1 cellular context compared by ENCODE assay signal in genomic region chr14:64500088-64500487, GRCh38.
TF ChIP-seq lines count a peak whose summit lies in the region.

No MANE protein-coding gene starts in this region.

TF ChIP-seq in A549, 52 proteins besides CTCF, POLR2A, EP300 and RAD21:
- TF ChIP-seq RARB (CRISPR knock-in tag; IDR thresholded peaks at IDR 0.05) = no peak
- TF ChIP-seq BHLHE40 (IDR thresholded peaks at IDR 0.05; ENCODE audit: low read depth, low read length) = no peak
- no peak for TF ChIP-seq CBX8 (IDR thresholded peaks at IDR 0.05)
- no peak for TF ChIP-seq EHF (CRISPR knock-in tag; IDR thresholded peaks at IDR 0.05)
- TF ChIP-seq PBX3 (IDR thresholded peaks at IDR 0.05) = no peak
- no peak for TF ChIP-seq BCL3 (IDR thresholded peaks at IDR 0.05)
- TF ChIP-seq ATOH8 (CRISPR knock-in tag; IDR thresholded peaks at IDR 0.05; ENCODE audit: low read depth) = no peak
- no peak for TF ChIP-seq EHMT2 (IDR thresholded peaks at IDR 0.05; ENCODE audit: low read depth)
- no peak for TF ChIP-seq MAZ (IDR thresholded peaks at IDR 0.05; ENCODE audit: borderline replicate concordance, low read depth, low read length)
- no peak for TF ChIP-seq HOXB13 (CRISPR knock-in tag; IDR thresholded peaks at IDR 0.05; ENCODE audit: low read depth)
- TF ChIP-seq HMGXB4 (CRISPR knock-in tag; IDR thresholded peaks at IDR 0.05; ENCODE audit: borderline replicate concordance) = no peak
- no peak for TF ChIP-seq NR3C1 (IDR thresholded peaks at IDR 0.05)
- no peak for TF ChIP-seq CHD4 (IDR thresholded peaks at IDR 0.05; ENCODE audit: borderline replicate concordance)
- TF ChIP-seq KDM5A (IDR thresholded peaks at IDR 0.05) = no peak
- no peak for TF ChIP-seq PHF8 (IDR thresholded peaks at IDR 0.05; ENCODE audit: borderline replicate concordance, low read depth)
- TF ChIP-seq ESRRA (IDR thresholded peaks at IDR 0.05; ENCODE audit: borderline replicate concordance, low read length) = no peak
- TF ChIP-seq CBX2 (IDR thresholded peaks at IDR 0.05; ENCODE audit: borderline replicate concordance, low read depth) = no peak
